19 cellular contexts compared by ENCODE assay signal in genomic region chr2:206639636-206640035, GRCh38. TPM values are rescaled to one million over a fixed set of nuclear protein-coding genes. Genes with fewer than 3 reads are reported as not detected.
DNase-seq lines count a peak whose midpoint lies in the region; TF ChIP-seq lines count a peak whose summit lies in the region.
"Had no signal": no experiment of that assay in that cellular context is flagged by ENCODE, and none has a peak within 500 bp of the region (broad histone marks: within the 10 kb centered on the region; RNA-seq: fewer than 3 reads in every experiment).

No MANE protein-coding gene starts in this region.

- peak; percentile 6 for DNase-seq in ELF-1 (ENCODE audit: low read depth, low spot score)
- DNase-seq in PC-9, result peak; percentile 19 to 48
- no peak for DNase-seq in NCI-H1436 (lab: John Stamatoyannopoulos, UW)
- no peak for DNase-seq in NCI-H82 (lab: John Stamatoyannopoulos, UW)
- DNase-seq in KBM-7, result no peak
- DNase-seq: 8988T; ACHN; BE2C; C1 segment of cervical spinal cord; CD4-positive, alpha-beta memory T cell; CD4-positive, CD25-positive, alpha-beta regulatory T cell; CD8-positive, alpha-beta memory T cell; COR-L47; DMS79 treated with DMSO at 0.1 percent for 48 hours; GDM1 had no signal

- no peaks in the 10 kb centered on the region for H3K27me3 ChIP-seq in PC-9 (ENCODE audit: insufficient read depth, low read depth)
- H3K27me3 ChIP-seq: BLaER1 had no signal

- H3K4me3 ChIP-seq in PC-9, result no peak overlapping the region
- H3K4me3 ChIP-seq: BLaER1, GM12878 had no signal

- no peaks in the 10 kb centered on the region for H3K36me3 ChIP-seq in PC-9 (ENCODE audit: low read depth)
- H3K36me3 ChIP-seq: BE2C, BLaER1 had no signal

- no peak for TF ChIP-seq CTCF in PC-9 (conservative IDR thresholded peaks at IDR 0.05)

- in situ Hi-C loops in KBM-7 (cut with MboI; ENCODE audit: low pct_unique_long_range_greater_than_20kb, low sequenced_read_pairs), result no loop called here

- no peaks in the 10 kb centered on the region for H3F3A ChIP-seq in PC-9 (ENCODE audit: insufficient read depth, low read depth)

- intact Hi-C loops in PC-9 (cut with micrococcal nuclease; ENCODE audit: unreplicated experiment), result no loop called here

- peaks cover 33% of the 10 kb centered on the region for H3K4me1 ChIP-seq in PC-9 (replicated peaks; ENCODE audit: insufficient read depth)
- H3K4me1 ChIP-seq: BE2C, BLaER1 had no signal

- H3K27ac ChIP-seq in PC-9, result no peak overlapping the region
- H3K27ac ChIP-seq: BLaER1 had no signal

- H3K9me3 ChIP-seq in PC-9 (ENCODE audit: insufficient read depth, low read depth), result no peaks in the 10 kb centered on the region
- H3K9me3 ChIP-seq: BE2C had no signal

- H4K20me1 ChIP-seq in PC-9 (ENCODE audit: insufficient read depth), result no peaks in the 10 kb centered on the region
- H4K20me1 ChIP-seq: BLaER1 had no signal

- no TSS peak for BruUV-seq in PC-9 (replicated peaks; lab: Mats Ljungman, UMichigan)

- CTCF ChIA-PET in PC-9 (lab: Charles Lee), result interaction anchor here (0.6 kb wide), 1 partner anchor 346 kb away, joined by 3 read pairs; no protein-coding TSS in a partner anchor

- H3K79me2 ChIP-seq in PC-9 (ENCODE audit: low read depth), result no peaks in the 10 kb centered on the region

- no peak overlapping the region for H2AFZ ChIP-seq in PC-9

- H3K9me2 ChIP-seq in PC-9 (ENCODE audit: insufficient read depth), result no peaks in the 10 kb centered on the region

- POLR2A ChIA-PET in PC-9 (lab: Charles Lee; ENCODE audit: unreplicated experiment), result no interaction called here

- H3K4me2 ChIP-seq in PC-9, result 0 out of 2 replicates have a peak overlapping the region, but pooled peaks have one; percentile 13
- H3K4me2 ChIP-seq: BLaER1 had no signal

RNA-seq across cellular contexts. Expression of gene FAM237A, which starts 2.7 kb away (rescaled TPM):
- not detected in 2 replicates for total RNA-seq in PC-9 (2021)
- total RNA-seq: A673; CD4-positive, alpha-beta memory T cell; CD4-positive, CD25-positive, alpha-beta regulatory T cell; CD8-positive, alpha-beta memory T cell; G401; GM12878 had no signal

Comparison
In these comparisons a context has a peak if more than half of its experiments do, and no peak if none do; other contexts are left out.
1. DNase-seq: peak in ELF-1 (single experiment) and PC-9 (2 of 2); none in NCI-H1436 (single experiment), NCI-H82 (single experiment) and KBM-7 (single experiment).